9 cellular contexts compared by ENCODE assay signal in the genomic region with DNA sequence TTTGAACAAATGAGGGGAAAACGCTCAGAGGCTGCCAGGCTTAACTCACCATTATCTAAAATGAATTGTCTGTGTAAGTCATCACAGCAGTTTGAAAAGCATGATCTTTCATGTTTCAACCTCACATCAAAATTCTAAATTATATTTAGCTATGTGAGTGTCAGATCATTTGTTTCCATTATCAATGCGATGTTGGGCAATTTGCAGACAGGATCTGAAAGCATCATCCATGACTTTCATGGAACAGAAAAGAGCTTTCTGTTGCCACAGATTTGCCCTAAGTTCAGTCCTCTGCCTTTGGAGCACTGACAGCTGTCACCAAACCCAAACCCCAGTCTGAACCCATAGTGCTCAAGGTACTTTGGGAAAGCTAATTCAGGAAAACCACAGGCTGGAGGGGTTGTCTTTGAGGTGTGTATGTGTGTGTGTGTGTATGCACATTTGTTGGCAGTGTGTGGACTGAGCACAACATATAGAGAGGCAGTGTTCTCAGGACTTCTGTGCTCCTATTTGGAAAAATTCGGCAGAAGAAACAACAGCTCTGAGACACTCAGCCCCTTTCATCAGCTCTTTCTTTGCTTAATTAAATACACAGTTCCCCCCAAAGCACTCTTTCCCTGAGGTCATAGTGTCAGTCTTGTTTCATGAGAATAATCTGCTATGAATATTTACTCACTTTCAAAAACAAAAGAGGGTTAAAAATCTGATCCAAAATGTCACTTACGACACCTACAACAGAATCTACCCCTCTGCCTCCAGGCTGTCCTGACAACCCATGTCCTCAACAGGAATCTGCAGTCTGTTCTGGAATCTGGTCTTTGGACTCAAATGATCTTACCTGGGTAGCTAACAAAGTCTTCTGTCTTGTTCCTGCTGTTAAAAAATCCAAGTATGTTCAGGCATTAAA.
DNase-seq lines count a peak whose midpoint lies in the region; ATAC-seq and TF ChIP-seq lines count a peak whose summit lies in the region.
"Had no signal": no experiment of that assay in that cellular context is flagged by ENCODE, and none has a peak within 500 bp of the region (broad histone marks: within the 10 kb centered on the region; RNA-seq: fewer than 3 reads in every experiment).

No MANE protein-coding gene starts in this region.

- H3K4me1 ChIP-seq in left ventricle myocardium inferior (peaks cover 100% of the 10 kb centered on the region), adrenal gland (replicated peaks in 1 of 2) (peaks cover 17 to 83% of the 10 kb centered on the region in 2 donors), mucosa of rectum (ENCODE audit: control insufficient read depth in 2 of 2, insufficient read depth in 2 of 2, low read length in 2 of 2) (peaks cover 49 to 55% of the 10 kb centered on the region in 2 donors), upper lobe of left lung (peaks cover 51 to 73% (median 54%) of the 10 kb centered on the region in 4 donors)

- WGBS in adrenal gland, 4 donors = 59 to 81% (median 64%) methylated on average over 4 of the region's 4 CpGs
- 65 to 74% methylated on average over 4 of the region's 4 CpGs for WGBS in upper lobe of left lung, 2 donors

- H3K9me3 ChIP-seq in left ventricle myocardium inferior (replicated peaks) = no peaks in the 10 kb centered on the region
- no peaks in the 10 kb centered on the region for H3K9me3 ChIP-seq in adrenal gland (replicated peaks in 1 of 3)
- H3K9me3 ChIP-seq in mucosa of rectum (ENCODE audit: control insufficient read depth in 2 of 2, low read length in 2 of 2) = no peaks in the 10 kb centered on the region
- no peaks in the 10 kb centered on the region for H3K9me3 ChIP-seq in upper lobe of left lung

- H3K27ac ChIP-seq in left ventricle myocardium inferior (replicated peaks) (peak overlapping the region; percentile 92), adrenal gland (peak overlapping the region in 3 of 5 donors; percentile 38 to 89 (median 86)), mucosa of rectum (ENCODE audit: low read depth in 2 of 2, low read length in 2 of 2) (peak overlapping the region; percentile 90 to 95), upper lobe of left lung (peak overlapping the region; percentile 38 to 77 (median 61))

- H3K27me3 ChIP-seq in left ventricle myocardium inferior (ENCODE audit: low read depth) = no peaks in the 10 kb centered on the region
- H3K27me3 ChIP-seq in adrenal gland = no peaks in the 10 kb centered on the region
- H3K27me3 ChIP-seq in mucosa of rectum (ENCODE audit: control insufficient read depth in 2 of 2, insufficient read depth in 2 of 2, low read length in 2 of 2) = no peaks in the 10 kb centered on the region
- H3K27me3 ChIP-seq in upper lobe of left lung = no peaks in the 10 kb centered on the region

- peak overlapping the region; percentile 57 for H3K4me3 ChIP-seq in left ventricle myocardium inferior
- H3K4me3 ChIP-seq in adrenal gland = peak overlapping the region in 1 of 4 donors; percentile 20
- peak overlapping the region in 1 of 2 donors; percentile 69 for H3K4me3 ChIP-seq in mucosa of rectum (ENCODE audit: low read length in 2 of 2)
- H3K4me3 ChIP-seq in upper lobe of left lung = no peak overlapping the region

- H3K36me3 ChIP-seq in left ventricle myocardium inferior = no peaks in the 10 kb centered on the region
- H3K36me3 ChIP-seq in adrenal gland (replicated peaks in 1 of 2) = no peaks in the 10 kb centered on the region
- H3K36me3 ChIP-seq in mucosa of rectum (ENCODE audit: control insufficient read depth in 2 of 2, insufficient read depth in 2 of 2, low read length in 2 of 2) = peaks cover 0 to 12% of the 10 kb centered on the region in 2 donors
- H3K36me3 ChIP-seq in upper lobe of left lung = peaks cover 0 to 13% (median 3%) of the 10 kb centered on the region in 4 donors

- ATAC-seq in left cardiac atrium = no peak
- no peak for ATAC-seq in upper lobe of left lung (ENCODE audit: low FRiP score in 2 of 2)

- DNase-seq in left ventricle myocardium inferior = no peak
- DNase-seq in left cardiac atrium = no peak
- no peak for DNase-seq in adrenal gland
- DNase-seq in upper lobe of left lung = no peak
- no peak for DNase-seq in T-helper 9 cell
- no peak for DNase-seq in effector CD4-positive, alpha-beta T cell
- DNase-seq in NCI-H146 (lab: John Stamatoyannopoulos, UW) = no peak
- DNase-seq: COR-L47 had no signal

- TF ChIP-seq POLR2A in adrenal gland (IDR thresholded peaks at IDR 0.05) = no peak
- no peak for TF ChIP-seq POLR2A in upper lobe of left lung (IDR thresholded peaks at IDR 0.05)

- peak overlapping the region; percentile 72 to 73 for H3K9ac ChIP-seq in mucosa of rectum (ENCODE audit: low read depth in 1 of 2, low read length in 2 of 2)

- intact Hi-C loops in left ventricle myocardium inferior (cut with micrococcal nuclease) (no loop called here), left cardiac atrium (cut with DNase I) (no loop called here), adrenal gland (cut with DNase I) (no loop called here)

- no peak for TF ChIP-seq EP300 in upper lobe of left lung (IDR thresholded peaks at IDR 0.05)

- TF ChIP-seq CTCF in left ventricle myocardium inferior (IDR thresholded peaks at IDR 0.05; ENCODE audit: borderline replicate concordance) (no peak), adrenal gland (IDR thresholded peaks at IDR 0.05) (no peak), upper lobe of left lung (IDR thresholded peaks at IDR 0.05) (no peak)
